11 cellular contexts compared by ENCODE assay signal in genomic region chr6:158663465-158664167, GRCh38. TPM values are rescaled to one million over a fixed set of nuclear protein-coding genes. Genes with fewer than 3 reads are reported as not detected.
DNase-seq lines count a peak whose midpoint lies in the region; ATAC-seq and TF ChIP-seq lines count a peak whose summit lies in the region.
"Had no signal": no experiment of that assay in that cellular context is flagged by ENCODE, and none has a peak within 500 bp of the region (broad histone marks: within the 10 kb centered on the region; RNA-seq: fewer than 3 reads in every experiment).

No MANE protein-coding gene starts in this region.

- no peak for TF ChIP-seq CTCF in right atrium auricular region (IDR thresholded peaks at IDR 0.05)
- no peak for TF ChIP-seq CTCF in smooth muscle cell (IDR thresholded peaks at IDR 0.05; ENCODE audit: borderline replicate concordance, insufficient read depth, poor library complexity, severe bottlenecking)
- no peak for TF ChIP-seq CTCF in GM13977 (IDR thresholded peaks at IDR 0.05; ENCODE audit: extremely low read depth, insufficient read depth, missing control alignments)

- H3K27ac ChIP-seq in right atrium auricular region (no peak overlapping the region), smooth muscle cell (ENCODE audit: low read depth) (no peak overlapping the region)
- H3K27ac ChIP-seq: A549 had no signal

- no peak overlapping the region for H3K4me3 Mint-ChIP-seq in activated T-helper 17 cell treated with anti-CD3 and anti-CD28 coated beads, Interleukin-2, amount 50 U/mL, for 72 hours
- H3K4me3 Mint-ChIP-seq: T-helper 17 cell had no signal

- H2AFZ ChIP-seq in smooth muscle cell (ENCODE audit: low read depth) = no peak overlapping the region

- peaks cover 4% of the 10 kb centered on the region for H3F3A ChIP-seq in smooth muscle cell (ENCODE audit: low read depth)

- H3K4me1 Mint-ChIP-seq in activated T-helper 17 cell treated with anti-CD3 and anti-CD28 coated beads, Interleukin-2, amount 50 U/mL, for 72 hours = peaks cover 26% of the 10 kb centered on the region

- H3K9ac ChIP-seq in smooth muscle cell (ENCODE audit: low read depth) = no peak overlapping the region

- H3K9me3 Mint-ChIP-seq in activated T-helper 17 cell treated with anti-CD3 and anti-CD28 coated beads, Interleukin-2, amount 50 U/mL, for 72 hours = no peaks in the 10 kb centered on the region

- H3K4me3 ChIP-seq in right atrium auricular region = peak overlapping the region; percentile 1 to 18
- H3K4me3 ChIP-seq in smooth muscle cell = no peak overlapping the region
- H3K4me3 ChIP-seq: A549 had no signal

- H3K27me3 Mint-ChIP-seq in activated T-helper 17 cell treated with anti-CD3 and anti-CD28 coated beads, Interleukin-2, amount 50 U/mL, for 72 hours = no peaks in the 10 kb centered on the region
- H3K27me3 Mint-ChIP-seq: T-helper 17 cell had no signal

- in situ Hi-C loops in GM13977 (cut with MboI; ENCODE audit: low pct_unique_long_range_greater_than_20kb, low sequenced_read_pairs, unreplicated experiment) = no loop called here

- H3K27me3 ChIP-seq in right atrium auricular region (no peaks in the 10 kb centered on the region), smooth muscle cell (ENCODE audit: low read depth) (no peaks in the 10 kb centered on the region)

- H3K36me3 ChIP-seq in right atrium auricular region = peaks cover 4% of the 10 kb centered on the region
- H3K36me3 ChIP-seq in smooth muscle cell (ENCODE audit: low read depth) = no peaks in the 10 kb centered on the region

- ATAC-seq in activated T-helper 17 cell treated with anti-CD3 and anti-CD28 coated beads, Interleukin-2, amount 50 U/mL, for 72 hours (replicated peaks) = no peak
- ATAC-seq in HG03045 (IDR thresholded peaks at IDR 0.05; ENCODE audit: unreplicated experiment) = no peak
- ATAC-seq: A549, T-helper 17 cell had no signal

- H3K4me1 ChIP-seq in right atrium auricular region = no peaks in the 10 kb centered on the region
- H3K4me1 ChIP-seq in smooth muscle cell (ENCODE audit: low read depth) = no peaks in the 10 kb centered on the region
- H3K4me1 ChIP-seq: A549 had no signal

- H3K4me2 ChIP-seq in smooth muscle cell = peak overlapping the region; percentile 12
- H3K4me2 ChIP-seq: A549 had no signal

- no peaks in the 10 kb centered on the region for H3K79me2 ChIP-seq in smooth muscle cell (ENCODE audit: low read depth)

- H3K36me3 Mint-ChIP-seq in activated T-helper 17 cell treated with anti-CD3 and anti-CD28 coated beads, Interleukin-2, amount 50 U/mL, for 72 hours (ENCODE audit: low read depth) = peaks cover 99% of the 10 kb centered on the region

- H3K27ac Mint-ChIP-seq in activated T-helper 17 cell treated with anti-CD3 and anti-CD28 coated beads, Interleukin-2, amount 50 U/mL, for 72 hours = no peak overlapping the region

- DNase-seq in NCI-H2081 (lab: John Stamatoyannopoulos, UW) = peak; percentile 62 to 70
- no peak for DNase-seq in NCI-H2081 treated with DMSO at 0.1 percent for 48 hours (lab: John Stamatoyannopoulos, UW)
- peak; percentile 69 for DNase-seq in SHP77 treated with DMSO at 0.1 percent for 48 hours (lab: John Stamatoyannopoulos, UW)
- DNase-seq in right atrium auricular region (ENCODE audit: low spot score) = no peak
- no peak for DNase-seq in smooth muscle cell (lab: John Stamatoyannopoulos, UW; ENCODE audit: unreplicated experiment)
- DNase-seq in GM13977 (ENCODE audit: low spot score) = no peak
- DNase-seq: anterior cingulate cortex, T-helper 17 cell had no signal

- H3K9me3 ChIP-seq in right atrium auricular region (no peaks in the 10 kb centered on the region), smooth muscle cell (replicated peaks; ENCODE audit: low read depth) (no peaks in the 10 kb centered on the region)
- H3K9me3 ChIP-seq: A549 had no signal

- 60% methylated on average over 18 of the region's 18 CpGs for WGBS in smooth muscle cell (ENCODE audit: low lambda C conversion rate)

- no peaks in the 10 kb centered on the region for H4K20me1 ChIP-seq in smooth muscle cell (ENCODE audit: low read depth)

RNA-seq across cellular contexts. Expression of gene SYTL3, which starts 13.8 kb away (rescaled TPM):
- total RNA-seq in right atrium auricular region = 1 to 10 TPM; 4.2 to 5.6 TPM
- total RNA-seq in smooth muscle cell = 0.13 and 1.3 TPM in 2 replicates
- 1.2 and 1.3 TPM in 2 replicates for polyA plus RNA-seq in smooth muscle cell
- 100 to 1,000 TPM; 118 to 331 TPM for total RNA-seq in activated T-helper 17 cell treated with anti-CD3 and anti-CD28 coated beads, Interleukin-2, amount 50 U/mL, for 72 hours

RNA-seq across cellular contexts. Expression of gene DYNLT1, which starts 19.1 kb away (rescaled TPM):
- total RNA-seq in right atrium auricular region (10 to 100 TPM; 57.3 to 91.5 TPM), smooth muscle cell (127 and 129 TPM in 2 replicates)
- polyA plus RNA-seq in smooth muscle cell = 225 and 286 TPM in 2 replicates
- total RNA-seq in activated T-helper 17 cell treated with anti-CD3 and anti-CD28 coated beads, Interleukin-2, amount 50 U/mL, for 72 hours = 10 to 100 TPM; 82.3 to 89.8 TPM

Comparison
In these comparisons a context has a peak if more than half of its experiments do, and no peak if none do; other contexts are left out.
1. DNase-seq: peak in NCI-H2081 (2 of 2) and SHP77 treated with DMSO at 0.1 percent for 48 hours (single experiment); none in NCI-H2081 treated with DMSO at 0.1 percent for 48 hours (single experiment), right atrium auricular region (single experiment), smooth muscle cell (single experiment) and GM13977 (single experiment).
2. RNA of gene SYTL3, which starts 13.8 kb away (total RNA-seq): 118 to 331 TPM in activated T-helper 17 cell treated with anti-CD3 and anti-CD28 coated beads, Interleukin-2, amount 50 U/mL, for 72 hours; 4.2 to 5.6 TPM in right atrium auricular region and 0.13 to 1.3 TPM in smooth muscle cell; every median in the first group is over 10 times any median in the second.